20 cellular contexts compared by ENCODE assay signal in genomic region chr7:13241416-13241815, GRCh38.
DNase-seq lines count a peak whose midpoint lies in the region; FAIRE-seq and TF ChIP-seq lines count a peak whose summit lies in the region.
"Had no signal": no experiment of that assay in that cellular context is flagged by ENCODE, and none has a peak within 500 bp of the region (broad histone marks: within the 10 kb centered on the region; RNA-seq: fewer than 3 reads in every experiment).

No MANE protein-coding gene starts in this region.

- H2BK5ac ChIP-seq in mesendoderm (ENCODE audit: low read length), result no peak overlapping the region

- no peak for TF ChIP-seq POLR2A in H54 (IDR thresholded peaks at IDR 0.05; ENCODE audit: low read depth, low read length)
- no peak for TF ChIP-seq POLR2A in tibial nerve (IDR thresholded peaks at IDR 0.05)

- no CpG with 5 or more reads among the region's 1 CpG for WGBS in mesendoderm (ENCODE audit: extremely low coverage, insufficient coverage, low lambda C conversion rate)
- WGBS in tibial nerve, 2 donors, result 95 to 98% methylated on average over 1 of the region's 1 CpG

- H3K23ac ChIP-seq in mesendoderm (ENCODE audit: low read length), result no peak overlapping the region

- no peak overlapping the region for H4K8ac ChIP-seq in mesendoderm (ENCODE audit: low read depth, low read length)

- H3K9me3 ChIP-seq in tibial nerve, result no peaks in the 10 kb centered on the region
- H3K9me3 ChIP-seq: A549; BLaER1 treated with 17β-estradiol and CSF1 and Interleukin-3, amounts not matched to agents 10 nM and 100 nM; Caco-2 had no signal

- TF ChIP-seq CTCF in tibial nerve (IDR thresholded peaks at IDR 0.05), result no peak

- DNase-seq in H54 (ENCODE audit: insufficient read length, low spot score) (no peak), NCI-H226 (peak; percentile 64), mesendoderm (peak; percentile 64), tibial nerve (ENCODE audit: low spot score in 2 of 2) (no peak)
- DNase-seq in activated T-cell treated with anti-CD3 and anti-CD28 coated beads, Interleukin-2, amount 50 U/mL, for 24 hours, result no peak
- DNase-seq: AML-193; Caco-2; Calu3; CD4-positive, alpha-beta T cell; CD8-positive, alpha-beta T cell; DMS79 treated with DMSO at 0.1 percent for 48 hours; GF-D8 had no signal

- no peak overlapping the region for H4K5ac ChIP-seq in mesendoderm (ENCODE audit: low read length)

- no peak overlapping the region for H2BK120ac ChIP-seq in mesendoderm (ENCODE audit: low read depth, low read length)

- H3K4me3 ChIP-seq in mesendoderm (ENCODE audit: low read length) (no peak overlapping the region), tibial nerve (no peak overlapping the region)
- H3K4me3 ChIP-seq: A549; BLaER1 treated with 17β-estradiol and CSF1 and Interleukin-3, amounts not matched to agents 10 nM and 100 nM had no signal

- H3K36me3 ChIP-seq in mesendoderm (ENCODE audit: control insufficient read depth, insufficient read depth, low read length) (no peaks in the 10 kb centered on the region), tibial nerve (no peaks in the 10 kb centered on the region)
- H3K36me3 ChIP-seq: BLaER1 treated with 17β-estradiol and CSF1 and Interleukin-3, amounts not matched to agents 10 nM and 100 nM had no signal

- H3K27ac ChIP-seq in mesendoderm (ENCODE audit: low read depth, low read length), result no peak overlapping the region
- H3K27ac ChIP-seq in tibial nerve, result no peak overlapping the region
- H3K27ac ChIP-seq: 22Rv1; A549; BLaER1 treated with 17β-estradiol and CSF1 and Interleukin-3, amounts not matched to agents 10 nM and 100 nM; C4-2B had no signal

- no peak overlapping the region for H3K4me3 Mint-ChIP-seq in activated T-cell treated with anti-CD3 and anti-CD28 coated beads, Interleukin-2, amount 50 U/mL, for 24 hours
- H3K4me3 Mint-ChIP-seq: B cell; CD4-positive, alpha-beta T cell; CD8-positive, alpha-beta T cell had no signal

- no peak overlapping the region for H2AK5ac ChIP-seq in mesendoderm (ENCODE audit: low read length)

- no peak overlapping the region for H2BK15ac ChIP-seq in mesendoderm (replicated peaks; ENCODE audit: low read depth)

- H3K79me1 ChIP-seq in mesendoderm (ENCODE audit: low read length), result no peaks in the 10 kb centered on the region

- no peak overlapping the region for H3K4ac ChIP-seq in mesendoderm (ENCODE audit: low read depth, low read length)

- peaks cover under 1% of the 10 kb centered on the region for H3K27me3 Mint-ChIP-seq in activated T-cell treated with anti-CD3 and anti-CD28 coated beads, Interleukin-2, amount 50 U/mL, for 24 hours
- H3K27me3 Mint-ChIP-seq: B cell had no signal

- no peak overlapping the region for H3K4me2 ChIP-seq in mesendoderm (ENCODE audit: low read length)
- H3K4me2 ChIP-seq: BLaER1 treated with 17β-estradiol and CSF1 and Interleukin-3, amounts not matched to agents 10 nM and 100 nM had no signal

- no peaks in the 10 kb centered on the region for H3K9me3 Mint-ChIP-seq in activated T-cell treated with anti-CD3 and anti-CD28 coated beads, Interleukin-2, amount 50 U/mL, for 24 hours
- H3K9me3 Mint-ChIP-seq: CD4-positive, alpha-beta T cell; CD8-positive, alpha-beta T cell had no signal

- H3K36me3 Mint-ChIP-seq in activated T-cell treated with anti-CD3 and anti-CD28 coated beads, Interleukin-2, amount 50 U/mL, for 24 hours (ENCODE audit: low read depth), result no peaks in the 10 kb centered on the region
- H3K36me3 Mint-ChIP-seq: CD8-positive, alpha-beta T cell had no signal

- no peak overlapping the region for H3K18ac ChIP-seq in mesendoderm (ENCODE audit: low read length)

- H3K4me1 ChIP-seq in mesendoderm (ENCODE audit: control insufficient read depth, low read depth, low read length), result no peaks in the 10 kb centered on the region
- H3K4me1 ChIP-seq in tibial nerve, result peaks cover 0 to under 1% (median 0%) of the 10 kb centered on the region in 4 donors
- H3K4me1 ChIP-seq: BLaER1 treated with 17β-estradiol and CSF1 and Interleukin-3, amounts not matched to agents 10 nM and 100 nM; Caco-2 had no signal

- H3K27ac Mint-ChIP-seq in activated T-cell treated with anti-CD3 and anti-CD28 coated beads, Interleukin-2, amount 50 U/mL, for 24 hours, result no peak overlapping the region
- H3K27ac Mint-ChIP-seq: B cell; CD4-positive, alpha-beta T cell; CD8-positive, alpha-beta T cell had no signal

- no peak overlapping the region for H3K9ac ChIP-seq in mesendoderm (ENCODE audit: low read length)
- H3K9ac ChIP-seq: BLaER1 treated with 17β-estradiol and CSF1 and Interleukin-3, amounts not matched to agents 10 nM and 100 nM had no signal

- no peaks in the 10 kb centered on the region for H3K79me2 ChIP-seq in mesendoderm (ENCODE audit: control insufficient read depth, insufficient read depth, low read length)

- no peak for TF ChIP-seq EP300 in tibial nerve (IDR thresholded peaks at IDR 0.05)

- H3K27me3 ChIP-seq in mesendoderm (ENCODE audit: insufficient read depth, low read length, poor library complexity), result no peaks in the 10 kb centered on the region
- no peaks in the 10 kb centered on the region for H3K27me3 ChIP-seq in tibial nerve
- H3K27me3 ChIP-seq: BLaER1 treated with 17β-estradiol and CSF1 and Interleukin-3, amounts not matched to agents 10 nM and 100 nM had no signal

- H3K56ac ChIP-seq in mesendoderm (ENCODE audit: low read length), result no peak overlapping the region

- peak; percentile 38 for FAIRE-seq in H54 (lab: Jason Lieb, UNC)
- FAIRE-seq: A549, D721Med, GM12891, GM19239 had no signal

- H3K4me1 Mint-ChIP-seq in activated T-cell treated with anti-CD3 and anti-CD28 coated beads, Interleukin-2, amount 50 U/mL, for 24 hours (ENCODE audit: low read depth), result no peaks in the 10 kb centered on the region
- H3K4me1 Mint-ChIP-seq: B cell had no signal

Comparison
In these comparisons a context has a peak if more than half of its experiments do, and no peak if none do; other contexts are left out.
1. DNase-seq: peak in NCI-H226 (single experiment) and mesendoderm (single experiment); none in H54 (single experiment), activated T-cell treated with anti-CD3 and anti-CD28 coated beads, Interleukin-2, amount 50 U/mL, for 24 hours (single experiment) and tibial nerve (0 of 2).